In genomic region chr12:40330180-40330579, GRCh38 we compare ENCODE assay signal across 31 cellular contexts.
"Had no signal": no experiment of that assay in that cellular context is flagged by ENCODE, and none has a peak within 500 bp of the region (broad histone marks: within the 10 kb centered on the region; RNA-seq: fewer than 3 reads in every experiment).

No MANE protein-coding gene starts in this region.

- H3K36me3 ChIP-seq: brain microvascular endothelial cell, WERI-Rb-1 had no signal

- H3K27me3 ChIP-seq: brain microvascular endothelial cell, dorsolateral prefrontal cortex had no signal

- DNase-seq: activated CD4-positive, alpha-beta memory T cell treated with anti-CD3 and anti-CD28 coated beads for 36 hours; activated CD4-positive, alpha-beta T cell treated with anti-CD3 and anti-CD28 coated beads for 36 hours; activated CD4-positive, alpha-beta T cell treated with anti-CD3 and anti-CD28 coated beads, Interleukin-2, amount 10 ng/mL, durations not matched to agents 24 days and 14 days; activated CD4-positive, CD25-positive, alpha-beta regulatory T cell; activated CD4-positive, CD25-positive, alpha-beta regulatory T cell treated with anti-CD3 and anti-CD28 coated beads, Interleukin-2, amount 50 U/mL, for 72 hours; activated CD8-positive, alpha-beta memory T cell treated with anti-CD3 and anti-CD28 coated beads, Interleukin-2, amount 10 ng/mL, durations not matched to agents 7 days and 5 days; activated CD8-positive, alpha-beta memory T cell treated with anti-CD3 and anti-CD28 coated beads, Interleukin-2, amount 50 U/mL, for 4 hours; activated CD8-positive, alpha-beta T cell treated with anti-CD3 and anti-CD28 coated beads, Interleukin-2, amount 10 ng/mL, durations not matched to agents 7 days and 5 days; activated gamma-delta T cell; activated naive CD4-positive, alpha-beta T cell; activated naive CD4-positive, alpha-beta T cell treated with anti-CD3 and anti-CD28 coated beads, Interleukin-2, amount 10 ng/mL, durations not matched to agents 7 days and 5 days; activated naive CD8-positive, alpha-beta T cell treated with anti-CD3 and anti-CD28 coated beads, Interleukin-2, amount 10 ng/mL, durations not matched to agents 7 days and 5 days; activated T-cell treated with anti-CD3 and anti-CD28 coated beads, Interleukin-2, amount 50 U/mL, for 1 hour; activated T-cell treated with anti-CD3 and anti-CD28 coated beads, Interleukin-2, amount 50 U/mL, for 72 hours; amniotic stem cell; anterior cingulate cortex; brain microvascular endothelial cell; dorsolateral prefrontal cortex; effector memory CD4-positive, alpha-beta T cell; endodermal cell; foreskin fibroblast; head of caudate nucleus; T-helper 17 cell; T1000; WERI-Rb-1 had no signal

- H3K27ac ChIP-seq: brain microvascular endothelial cell, coronary artery, dorsolateral prefrontal cortex, WERI-Rb-1 had no signal

- FAIRE-seq: astrocyte, bronchial epithelial cell, frontal cortex had no signal

- H3K4me3 ChIP-seq: coronary artery, dorsolateral prefrontal cortex had no signal

- ATAC-seq: activated CD4-positive, alpha-beta T cell treated with anti-CD3 and anti-CD28 coated beads for 36 hours; activated CD8-positive, alpha-beta memory T cell treated with anti-CD3 and anti-CD28 coated beads, Interleukin-2, amount 10 ng/mL, durations not matched to agents 7 days and 5 days; activated CD8-positive, alpha-beta T cell treated with anti-CD3 and anti-CD28 coated beads, Interleukin-2, amount 10 ng/mL, durations not matched to agents 7 days and 5 days; activated naive CD4-positive, alpha-beta T cell treated with anti-CD3 and anti-CD28 coated beads, Interleukin-2, amount 50 U/mL, for 72 hours; activated T-cell treated with anti-CD3 and anti-CD28 coated beads, Interleukin-2, amount 50 U/mL, for 72 hours; esophagus mucosa; T-helper 17 cell had no signal
